8 cellular contexts compared by ENCODE assay signal in genomic region chr9:105063665-105064247, GRCh38.
DNase-seq lines count a peak whose midpoint lies in the region; ATAC-seq, FAIRE-seq and TF ChIP-seq lines count a peak whose summit lies in the region.

No MANE protein-coding gene starts in this region.

- no peak for TF ChIP-seq RAD21 in A549 (conservative IDR thresholded peaks at IDR 0.05 in 1 of 2, IDR thresholded peaks at IDR 0.05 in 1 of 2)

- TF ChIP-seq POLR2A in A549 (IDR thresholded peaks at IDR 0.05; ENCODE audit: low read length) (no peak), gastrocnemius medialis (IDR thresholded peaks at IDR 0.05) (no peak)

- no peak for TF ChIP-seq CTCF in A549 (IDR thresholded peaks at IDR 0.05)
- no peak for TF ChIP-seq CTCF in foreskin fibroblast (IDR thresholded peaks at IDR 0.05; ENCODE audit: low read depth, low read length)
- no peak for TF ChIP-seq CTCF in gastrocnemius medialis (IDR thresholded peaks at IDR 0.05 in 4 of 5, conservative IDR thresholded peaks at IDR 0.05 in 1 of 5)

- in situ Hi-C loops in gastrocnemius medialis (cut with MboI; ENCODE audit: low sequenced_read_pairs in 4 of 4) = loop anchor here in 1 of 4 donors (10.0 kb wide), 1 partner anchor 199 kb away; no protein-coding TSS in a partner anchor

- H3K4me3 ChIP-seq in A549 (no peak overlapping the region), foreskin fibroblast (ENCODE audit: low read depth in 1 of 2, low read length in 2 of 2) (no peak overlapping the region), gastrocnemius medialis (peak overlapping the region in 2 of 4 donors; percentile 17 to 33)

- H3K36me3 ChIP-seq in gastrocnemius medialis = no peaks in the 10 kb centered on the region

- peak overlapping the region; percentile 80 for H3K4me2 ChIP-seq in A549

- H3K27me3 ChIP-seq in gastrocnemius medialis = no peaks in the 10 kb centered on the region

- FAIRE-seq in A549 (lab: Jason Lieb, UNC) = no peak

- 63% methylated on average over 8 of the region's 8 CpGs for WGBS in A549 (ENCODE audit: missing lambda C conversion rate)

- DNase-seq in A549 (ENCODE audit: low read depth in 1 of 2, low spot score in 1 of 2) (peak in 1 of 2 experiments; percentile 58), foreskin fibroblast (peak; percentile 68 to 82), gastrocnemius medialis (peak in 1 of 2 donors; percentile 31), NK-92 (lab: John Stamatoyannopoulos, UW; ENCODE audit: unreplicated experiment) (no peak), NCI-H2171 treated with DMSO at 0.1 percent for 48 hours (lab: John Stamatoyannopoulos, UW) (no peak), 8988T (no peak)

- ATAC-seq in A549 = peak; percentile 11 to 22; a peak in 5 of 6 replicates
- ATAC-seq in GM21515 (IDR thresholded peaks at IDR 0.05; ENCODE audit: unreplicated experiment) = peak; percentile 55
- ATAC-seq in SK-N-SH treated with all-trans-retinoic acid at 6 μM for 48 hours = peak; percentile 8; the same call in 1 of the 3 replicates
- peak; percentile 1 to 14 for ATAC-seq in gastrocnemius medialis

- POLR2A ChIA-PET in A549 (lab: Yijun Ruan, JAX) = interaction anchor here (1.0 to 5.0 kb wide), 8 partner anchors 9 to 201 kb away, joined by 3 to 72 read pairs (median 16); partner anchors contain the start of gene ABCA1

- peaks cover 44% of the 10 kb centered on the region for H3K4me1 ChIP-seq in A549
- H3K4me1 ChIP-seq in gastrocnemius medialis = peaks cover 21 to 24% of the 10 kb centered on the region in 2 donors

- intact Hi-C loops in gastrocnemius medialis (cut with DNase I; ENCODE audit: low total_unique reads) = loop anchor here (1.0 to 5.0 kb wide), 7 partner anchors 53 to 195 kb away; partner anchors contain the start of gene SLC44A1

- H3K9me3 ChIP-seq in A549 (peaks cover 13% of the 10 kb centered on the region), gastrocnemius medialis (no peaks in the 10 kb centered on the region)

- peak overlapping the region; percentile 88 to 93 for H3K27ac ChIP-seq in A549
- peak overlapping the region; percentile 84 to 92 (median 87) for H3K27ac ChIP-seq in gastrocnemius medialis

- TF ChIP-seq EP300 in A549 (IDR thresholded peaks at IDR 0.05) = peak in 1 of 2 experiments; percentile 36; a peak in 1 of 5 replicates

- CTCF ChIA-PET in A549 (lab: Yijun Ruan, JAX) = interaction anchor here (0.7 to 4.2 kb wide), 13 partner anchors 9 to 351 kb away, joined by 3 to 17 read pairs (median 5); partner anchors contain the start of gene ABCA1

TF ChIP-seq in A549, 52 proteins besides CTCF, POLR2A, EP300 and RAD21:
- TF ChIP-seq FOSL2 (IDR thresholded peaks at IDR 0.05) (no peak), FOSL2 (CRISPR knock-in tag; IDR thresholded peaks at IDR 0.05) (peak; percentile 51; the same call in 1 of the 2 replicates), FOXS1 (CRISPR knock-in tag; IDR thresholded peaks at IDR 0.05) (0 out of 2 replicates have a peak, but pooled peaks have one; percentile 21), JUNB (IDR thresholded peaks at IDR 0.05) (peak; percentile 33; the same call in 1 of the 2 replicates), ZC3H11A (IDR thresholded peaks at IDR 0.05) (no peak), NPAS2 (CRISPR knock-in tag; IDR thresholded peaks at IDR 0.05; ENCODE audit: borderline replicate concordance) (no peak)

TF ChIP-seq in SK-N-SH treated with all-trans-retinoic acid at 6 μM for 48 hours, 23 proteins besides CTCF, POLR2A, EP300 and RAD21:
- TF ChIP-seq ZFP30 (CRISPR knock-in tag; IDR thresholded peaks at IDR 0.05) (no peak), ISL1 (CRISPR knock-in tag; IDR thresholded peaks at IDR 0.05) (no peak), PPARA (CRISPR knock-in tag; IDR thresholded peaks at IDR 0.05; ENCODE audit: borderline replicate concordance) (no peak), ARNTL (CRISPR knock-in tag; IDR thresholded peaks at IDR 0.05; ENCODE audit: borderline replicate concordance, low read depth) (no peak), PATZ1 (CRISPR knock-in tag; IDR thresholded peaks at IDR 0.05; ENCODE audit: borderline replicate concordance) (no peak), ZNF8 (CRISPR knock-in tag; IDR thresholded peaks at IDR 0.05) (no peak), CSRNP3 (CRISPR knock-in tag; IDR thresholded peaks at IDR 0.05) (no peak), RARB (CRISPR knock-in tag; IDR thresholded peaks at IDR 0.05) (no peak), GLIS3 (CRISPR knock-in tag; IDR thresholded peaks at IDR 0.05) (no peak), TOX (CRISPR knock-in tag; IDR thresholded peaks at IDR 0.05; ENCODE audit: borderline replicate concordance) (no peak), ESRRG (CRISPR knock-in tag; IDR thresholded peaks at IDR 0.05) (no peak), SNAI2 (CRISPR knock-in tag; IDR thresholded peaks at IDR 0.05) (no peak), ZNF565 (CRISPR knock-in tag; conservative IDR thresholded peaks at IDR 0.05; ENCODE audit: low read depth) (no peak), TSHZ2 (CRISPR knock-in tag; IDR thresholded peaks at IDR 0.05) (no peak), OSR1 (CRISPR knock-in tag; IDR thresholded peaks at IDR 0.05) (no peak), BACH2 (CRISPR knock-in tag; IDR thresholded peaks at IDR 0.05; ENCODE audit: borderline replicate concordance) (no peak)
- TF ChIP-seq, protein P1, sequence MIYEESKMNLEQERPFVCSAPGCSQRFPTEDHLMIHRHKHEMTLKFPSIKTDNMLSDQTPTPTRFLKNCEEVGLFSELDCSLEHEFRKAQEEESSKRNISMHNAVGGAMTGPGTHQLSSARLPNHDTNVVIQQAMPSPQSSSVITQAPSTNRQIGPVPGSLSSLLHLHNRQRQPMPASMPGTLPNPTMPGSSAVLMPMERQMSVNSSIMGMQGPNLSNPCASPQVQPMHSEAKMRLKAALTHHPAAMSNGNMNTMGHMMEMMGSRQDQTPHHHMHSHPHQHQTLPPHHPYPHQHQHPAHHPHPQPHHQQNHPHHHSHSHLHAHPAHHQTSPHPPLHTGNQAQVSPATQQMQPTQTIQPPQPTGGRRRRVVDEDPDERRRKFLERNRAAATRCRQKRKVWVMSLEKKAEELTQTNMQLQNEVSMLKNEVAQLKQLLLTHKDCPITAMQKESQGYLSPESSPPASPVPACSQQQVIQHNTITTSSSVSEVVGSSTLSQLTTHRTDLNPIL (CRISPR knock-in tag; IDR thresholded peaks at IDR 0.05; ENCODE audit: low read depth) = no peak

Comparison
In these comparisons a context has a peak if more than half of its experiments do, and no peak if none do; other contexts are left out.
1. DNase-seq: peak in foreskin fibroblast (2 of 2); none in NK-92 (single experiment), NCI-H2171 treated with DMSO at 0.1 percent for 48 hours (single experiment) and 8988T (single experiment).
2. Peak in every context shown above with its lines, with median percentiles within 50 percentile points of each other: ATAC-seq.